Comparison of ENCODE assay signal across 1 cellular context in the genomic region with DNA sequence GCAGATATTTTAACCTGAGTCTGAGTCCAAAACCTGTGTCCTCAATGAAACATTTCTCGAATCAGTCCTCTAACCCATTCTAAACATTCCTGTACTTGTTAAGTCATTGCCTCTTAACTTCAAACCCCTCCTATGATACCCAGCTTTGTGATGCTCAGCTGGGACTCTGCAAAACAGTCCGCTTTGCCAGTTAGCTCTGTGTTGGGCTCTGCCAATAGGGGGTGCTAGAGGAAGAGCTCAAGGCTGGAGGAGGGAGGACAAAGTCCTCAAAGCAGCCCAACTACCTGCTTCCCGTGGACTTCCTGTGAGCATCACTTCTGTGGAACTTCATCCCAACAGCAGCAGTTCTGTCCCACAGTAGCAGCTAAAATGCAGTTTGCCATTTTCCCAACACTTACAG.
TF ChIP-seq lines count a peak whose summit lies in the region.

No MANE protein-coding gene starts in this region.

TF ChIP-seq in GM12878, 131 proteins besides CTCF, POLR2A, EP300 and RAD21:
- TF ChIP-seq RUNX3 (IDR thresholded peaks at IDR 0.05; ENCODE audit: low read length) (no peak), GABPA (IDR thresholded peaks at IDR 0.05; ENCODE audit: low read depth) (no peak), YY1 (IDR thresholded peaks at IDR 0.05; ENCODE audit: low read depth, low read length) (no peak), TCF7 (IDR thresholded peaks at IDR 0.05; ENCODE audit: borderline replicate concordance) (no peak), ZNF24 (IDR thresholded peaks at IDR 0.05) (no peak), SMARCA5 (IDR thresholded peaks at IDR 0.05) (no peak), PML (IDR thresholded peaks at IDR 0.05; ENCODE audit: low read length) (no peak), SRF (IDR thresholded peaks at IDR 0.05; ENCODE audit: low read depth in 2 of 2, low read length in 2 of 2) (no peak)
- TF ChIP-seq, protein P1, sequence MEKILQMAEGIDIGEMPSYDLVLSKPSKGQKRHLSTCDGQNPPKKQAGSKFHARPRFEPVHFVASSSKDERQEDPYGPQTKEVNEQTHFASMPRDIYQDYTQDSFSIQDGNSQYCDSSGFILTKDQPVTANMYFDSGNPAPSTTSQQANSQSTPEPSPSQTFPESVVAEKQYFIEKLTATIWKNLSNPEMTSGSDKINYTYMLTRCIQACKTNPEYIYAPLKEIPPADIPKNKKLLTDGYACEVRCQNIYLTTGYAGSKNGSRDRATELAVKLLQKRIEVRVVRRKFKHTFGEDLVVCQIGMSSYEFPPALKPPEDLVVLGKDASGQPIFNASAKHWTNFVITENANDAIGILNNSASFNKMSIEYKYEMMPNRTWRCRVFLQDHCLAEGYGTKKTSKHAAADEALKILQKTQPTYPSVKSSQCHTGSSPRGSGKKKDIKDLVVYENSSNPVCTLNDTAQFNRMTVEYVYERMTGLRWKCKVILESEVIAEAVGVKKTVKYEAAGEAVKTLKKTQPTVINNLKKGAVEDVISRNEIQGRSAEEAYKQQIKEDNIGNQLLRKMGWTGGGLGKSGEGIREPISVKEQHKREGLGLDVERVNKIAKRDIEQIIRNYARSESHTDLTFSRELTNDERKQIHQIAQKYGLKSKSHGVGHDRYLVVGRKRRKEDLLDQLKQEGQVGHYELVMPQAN (conservative IDR thresholded peaks at IDR 0.05): no peak
- TF ChIP-seq, protein P2, sequence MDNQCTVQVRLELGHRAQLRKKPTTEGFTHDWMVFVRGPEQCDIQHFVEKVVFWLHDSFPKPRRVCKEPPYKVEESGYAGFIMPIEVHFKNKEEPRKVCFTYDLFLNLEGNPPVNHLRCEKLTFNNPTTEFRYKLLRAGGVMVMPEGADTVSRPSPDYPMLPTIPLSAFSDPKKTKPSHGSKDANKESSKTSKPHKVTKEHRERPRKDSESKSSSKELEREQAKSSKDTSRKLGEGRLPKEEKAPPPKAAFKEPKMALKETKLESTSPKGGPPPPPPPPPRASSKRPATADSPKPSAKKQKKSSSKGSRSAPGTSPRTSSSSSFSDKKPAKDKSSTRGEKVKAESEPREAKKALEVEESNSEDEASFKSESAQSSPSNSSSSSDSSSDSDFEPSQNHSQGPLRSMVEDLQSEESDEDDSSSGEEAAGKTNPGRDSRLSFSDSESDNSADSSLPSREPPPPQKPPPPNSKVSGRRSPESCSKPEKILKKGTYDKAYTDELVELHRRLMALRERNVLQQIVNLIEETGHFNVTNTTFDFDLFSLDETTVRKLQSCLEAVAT (IDR thresholded peaks at IDR 0.05): no peak
